8 cellular contexts compared by ENCODE assay signal in the genomic region with DNA sequence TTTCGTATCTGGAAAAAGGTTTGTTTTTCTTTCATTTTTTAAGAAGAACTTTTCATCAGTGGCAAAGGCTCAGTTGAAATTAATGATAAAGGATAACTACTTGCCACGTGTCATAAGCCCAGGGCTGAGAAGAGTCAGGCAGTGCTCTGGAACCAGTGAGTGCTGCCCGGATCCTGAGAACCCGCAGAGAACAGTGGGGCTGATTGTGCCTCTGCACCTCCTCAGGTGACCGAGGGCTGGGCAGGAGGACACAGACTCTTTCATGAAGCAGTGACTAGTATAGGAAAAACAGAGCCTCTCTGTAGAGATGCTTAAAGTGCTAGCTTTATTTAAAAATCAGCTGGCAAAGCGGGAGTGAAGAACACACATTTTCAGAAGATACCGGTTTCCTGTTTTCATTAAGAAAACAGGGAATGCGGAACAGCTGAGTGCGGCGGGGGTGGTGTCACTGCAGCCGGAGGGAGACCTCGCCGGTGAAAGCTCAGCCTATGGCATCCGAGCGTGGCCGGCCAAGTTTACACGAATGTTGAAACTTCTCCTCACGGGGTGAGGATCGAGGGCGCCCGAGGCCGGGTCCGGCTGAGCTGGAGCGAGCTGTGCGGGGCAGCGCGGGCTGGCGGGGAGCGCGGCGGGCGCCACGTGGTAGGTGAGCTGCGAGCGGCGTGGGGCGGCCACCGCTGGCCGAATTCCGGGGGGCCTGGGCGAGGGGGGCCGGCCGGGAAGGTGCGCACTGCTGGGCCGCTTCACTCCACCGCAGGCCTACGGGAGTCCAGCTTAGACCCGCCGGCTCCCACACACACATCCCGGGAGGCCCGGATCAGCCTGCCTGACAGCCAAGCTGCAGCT.
A peak's percentile ranks its signal among the peaks of the same experiment; 100 is the strongest.
DNase-seq lines count a peak whose midpoint lies in the region; ATAC-seq lines count a peak whose summit lies in the region.

No MANE protein-coding gene starts in this region.

- no peak overlapping the region for H2BK5ac ChIP-seq in mesendoderm (ENCODE audit: low read length)

- no peak for ATAC-seq in GM18873 (IDR thresholded peaks at IDR 0.05; ENCODE audit: low FRiP score, unreplicated experiment)

- H3K56ac ChIP-seq in mesendoderm (ENCODE audit: low read length) = peak overlapping the region; percentile 84

- no peak overlapping the region for H3K23ac ChIP-seq in mesendoderm (ENCODE audit: low read length)

- no peaks in the 10 kb centered on the region for H3K79me1 ChIP-seq in mesendoderm (ENCODE audit: low read length)

- H3K27me3 ChIP-seq in mesendoderm (ENCODE audit: insufficient read depth, low read length, poor library complexity) = no peaks in the 10 kb centered on the region

- peak overlapping the region; percentile 70 for H4K8ac ChIP-seq in mesendoderm (ENCODE audit: low read depth, low read length)

- no peak overlapping the region for H2BK120ac ChIP-seq in mesendoderm (ENCODE audit: low read depth, low read length)

- H3K4ac ChIP-seq in mesendoderm (ENCODE audit: low read depth, low read length) = no peak overlapping the region

- H3K27ac ChIP-seq in epithelial cell of prostate (peak overlapping the region; percentile 74), mesendoderm (ENCODE audit: low read depth, low read length) (peak overlapping the region; percentile 72)

- H2BK15ac ChIP-seq in mesendoderm (replicated peaks; ENCODE audit: low read depth) = no peak overlapping the region

- H3K79me2 ChIP-seq in mesendoderm (ENCODE audit: control insufficient read depth, insufficient read depth, low read length) = no peaks in the 10 kb centered on the region

- H3K36me3 ChIP-seq in mesendoderm (ENCODE audit: control insufficient read depth, insufficient read depth, low read length) = peaks cover 1% of the 10 kb centered on the region

- no peak overlapping the region for H2AK5ac ChIP-seq in mesendoderm (ENCODE audit: low read length)

- H3K4me2 ChIP-seq in mesendoderm (ENCODE audit: low read length) = peak overlapping the region; percentile 52

- no CpG with 5 or more reads among the region's 51 CpGs for whole genome bisulfite sequencing in mesendoderm (ENCODE audit: extremely low coverage, insufficient coverage, low lambda C conversion rate)

- DNase-seq in GM03348 (ENCODE audit: low spot score) (peak; percentile 86), LHCN-M2 (ENCODE audit: low read depth) (peak; percentile 73), epithelial cell of prostate (ENCODE audit: low read depth, low spot score) (no peak), mesendoderm (peak; percentile 77), NCI-H1092 treated with DMSO at 0.1 percent for 48 hours (lab: John Stamatoyannopoulos, UW) (no peak)
- peak; percentile 70 for DNase-seq in activated CD8-positive, alpha-beta memory T cell treated with anti-CD3 and anti-CD28 coated beads, Interleukin-2, amount 50 U/mL, for 48 hours
- peak; percentile 8 for DNase-seq in stimulated activated naive CD4-positive, alpha-beta T cell treated with Interleukin-2 at 50 U/mL for 16 hours (lab: John Stamatoyannopoulos, UW)

- peak overlapping the region; percentile 81 for H3K18ac ChIP-seq in mesendoderm (ENCODE audit: low read length)

- H4K5ac ChIP-seq in mesendoderm (ENCODE audit: low read length) = no peak overlapping the region

- peaks cover 10% of the 10 kb centered on the region for H3K4me1 ChIP-seq in mesendoderm (ENCODE audit: control insufficient read depth, low read depth, low read length)

- H3K4me3 ChIP-seq in mesendoderm (ENCODE audit: low read length) = peak overlapping the region; percentile 10

- peak overlapping the region; percentile 70 for H3K9ac ChIP-seq in mesendoderm (ENCODE audit: low read length)

Comparison
In these comparisons a context has a peak if more than half of its experiments do, and no peak if none do; other contexts are left out.
1. DNase-seq: peak in GM03348 (single experiment), LHCN-M2 (single experiment), activated CD8-positive, alpha-beta memory T cell treated with anti-CD3 and anti-CD28 coated beads, Interleukin-2, amount 50 U/mL, for 48 hours (single experiment), mesendoderm (single experiment) and stimulated activated naive CD4-positive, alpha-beta T cell treated with Interleukin-2 at 50 U/mL for 16 hours (single experiment); none in epithelial cell of prostate (single experiment) and NCI-H1092 treated with DMSO at 0.1 percent for 48 hours (single experiment).